Comparison of ENCODE assay signal across 22 cellular contexts in the genomic region with DNA sequence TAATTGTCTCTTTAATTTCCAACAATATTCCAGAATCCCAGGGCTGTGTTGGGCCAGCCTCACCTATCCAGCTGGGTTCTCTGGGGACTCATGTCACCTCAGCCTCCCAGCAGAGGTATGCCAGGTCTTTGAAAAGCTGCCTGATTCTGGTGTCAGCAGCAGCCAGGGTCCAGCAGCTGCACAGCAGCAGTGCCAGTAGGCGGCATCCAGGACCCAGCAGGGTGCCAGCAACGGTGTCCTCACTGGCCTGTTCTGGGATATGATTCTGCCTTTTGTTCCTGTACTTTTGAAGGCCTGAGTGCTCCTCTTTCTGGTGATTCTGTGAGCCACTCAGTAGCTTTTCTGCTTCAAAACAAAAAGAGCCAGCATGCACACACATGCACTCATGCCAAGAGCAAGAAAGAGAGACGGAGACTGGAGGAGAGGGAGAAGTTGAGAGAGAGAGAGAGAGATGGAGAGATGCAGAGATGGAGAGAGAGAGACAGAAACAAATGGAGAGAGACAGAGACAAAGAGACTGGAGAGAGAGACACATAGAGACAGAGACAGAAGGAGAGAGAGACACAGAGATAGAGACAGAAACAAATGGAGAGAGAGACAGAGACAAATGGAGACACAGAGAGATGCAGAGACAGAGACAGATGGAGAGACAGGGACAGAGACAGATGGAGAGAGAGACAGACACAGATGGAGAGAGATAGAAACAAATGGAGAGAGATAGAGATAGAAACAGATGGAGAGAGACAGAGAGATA.
DNase-seq lines count a peak whose midpoint lies in the region; ATAC-seq, FAIRE-seq and TF ChIP-seq lines count a peak whose summit lies in the region.
"Had no signal": no experiment of that assay in that cellular context is flagged by ENCODE, and none has a peak within 500 bp of the region (broad histone marks: within the 10 kb centered on the region; RNA-seq: fewer than 3 reads in every experiment).

No MANE protein-coding gene starts in this region.

- no peak overlapping the region for H3K27ac Mint-ChIP-seq in endodermal cell
- H3K27ac Mint-ChIP-seq: activated B cell treated with CpG ODN at 0.5 μM for 24 hours; activated CD4-positive, alpha-beta memory T cell treated with anti-CD3 and anti-CD28 coated beads for 36 hours; activated naive CD4-positive, alpha-beta T cell treated with anti-CD3 and anti-CD28 coated beads, Interleukin-2, amount 50 U/mL, for 72 hours had no signal

- peak; percentile 55 for DNase-seq in NCI-H146 (lab: John Stamatoyannopoulos, UW)
- DNase-seq in NCI-H146 treated with DMSO at 0.1 percent for 48 hours (lab: John Stamatoyannopoulos, UW; ENCODE audit: unreplicated experiment), result no peak
- no peak for DNase-seq in A549 (ENCODE audit: low read depth in 1 of 2, low spot score in 1 of 2)
- peak; percentile 43 for DNase-seq in endodermal cell
- DNase-seq in GM20000 (ENCODE audit: low spot score), result no peak
- no peak for DNase-seq in heart left ventricle
- DNase-seq in activated gamma-delta T cell (lab: John Stamatoyannopoulos, UW), result no peak
- DNase-seq: activated B cell treated with CpG ODN at 0.5 μM for 24 hours; activated CD4-positive, alpha-beta memory T cell treated with anti-CD3 and anti-CD28 coated beads for 36 hours; aorta; Calu3; dermis blood vessel endothelial cell; H7; NCI-H187; NCI-H524 treated with DMSO at 0.1 percent for 48 hours; nucleus accumbens; transverse colon had no signal

- H3K4me1 ChIP-seq in A549 (no peaks in the 10 kb centered on the region), endodermal cell (ENCODE audit: control insufficient read depth, insufficient read depth, low read length) (peaks cover 6% of the 10 kb centered on the region), heart left ventricle (peaks cover 0 to 19% (median 6%) of the 10 kb centered on the region in 12 donors)

- TF ChIP-seq POLR2A in A549 (IDR thresholded peaks at IDR 0.05; ENCODE audit: low read length), result no peak
- no peak for TF ChIP-seq POLR2A in heart left ventricle (IDR thresholded peaks at IDR 0.05)

- intact Hi-C loops in heart left ventricle (cut with DNase I), result no loop called here

- peaks cover 3% of the 10 kb centered on the region for H3K27me3 Mint-ChIP-seq in endodermal cell (ENCODE audit: insufficient read depth)
- H3K27me3 Mint-ChIP-seq: activated CD4-positive, alpha-beta memory T cell treated with anti-CD3 and anti-CD28 coated beads for 36 hours had no signal

- TF ChIP-seq RAD21 in A549 (conservative IDR thresholded peaks at IDR 0.05 in 1 of 2, IDR thresholded peaks at IDR 0.05 in 1 of 2), result no peak

- no peak overlapping the region for H3K4me2 ChIP-seq in A549
- H3K4me2 ChIP-seq: smooth muscle cell had no signal

- H3K36me3 ChIP-seq in KOPT-K1 (ENCODE audit: insufficient read depth, low read length) (no peaks in the 10 kb centered on the region), endodermal cell (ENCODE audit: control insufficient read depth, insufficient read depth, low read length) (no peaks in the 10 kb centered on the region), heart left ventricle (no peaks in the 10 kb centered on the region)
- H3K36me3 ChIP-seq: transverse colon had no signal

- H3K4me1 Mint-ChIP-seq in endodermal cell, result peaks cover 13% of the 10 kb centered on the region

- 73% methylated on average over 3 of the region's 3 CpGs for WGBS in A549 (ENCODE audit: missing lambda C conversion rate)
- 74 to 83% methylated on average over 3 of the region's 3 CpGs for WGBS in endodermal cell (ENCODE audit: insufficient coverage in 1 of 2, insufficient read length in 1 of 2), 2 experiments
- WGBS in heart left ventricle, 4 donors, result 76 to 83% (median 79%) methylated on average over 3 of the region's 3 CpGs

- TF ChIP-seq EP300 in A549 (IDR thresholded peaks at IDR 0.05), result no peak

- H3K27ac ChIP-seq in A549 (no peak overlapping the region), KOPT-K1 (ENCODE audit: low read depth, low read length, poor library complexity, severe bottlenecking) (peak overlapping the region; percentile 54), endodermal cell (ENCODE audit: low read depth, low read length) (no peak overlapping the region), heart left ventricle (no peak overlapping the region)
- H3K27ac ChIP-seq: transverse colon had no signal

- H3K9me3 Mint-ChIP-seq in endodermal cell, result no peaks in the 10 kb centered on the region
- H3K9me3 Mint-ChIP-seq: activated B cell treated with CpG ODN at 0.5 μM for 24 hours; activated CD4-positive, alpha-beta memory T cell treated with anti-CD3 and anti-CD28 coated beads for 36 hours; activated naive CD4-positive, alpha-beta T cell treated with anti-CD3 and anti-CD28 coated beads, Interleukin-2, amount 50 U/mL, for 72 hours had no signal

- POLR2A ChIA-PET in A549 (lab: Yijun Ruan, JAX), result no interaction called here

- CTCF ChIA-PET in A549 (lab: Yijun Ruan, JAX), result interaction anchor here (3.6 kb wide), 1 partner anchor 69 kb away, joined by 15 read pairs; no protein-coding TSS in a partner anchor

- H3K36me3 Mint-ChIP-seq in endodermal cell (ENCODE audit: low read depth), result no peaks in the 10 kb centered on the region
- H3K36me3 Mint-ChIP-seq: activated CD4-positive, alpha-beta memory T cell treated with anti-CD3 and anti-CD28 coated beads for 36 hours; activated naive CD4-positive, alpha-beta T cell treated with anti-CD3 and anti-CD28 coated beads, Interleukin-2, amount 50 U/mL, for 72 hours had no signal

- no peak overlapping the region for H3K4me3 Mint-ChIP-seq in endodermal cell
- H3K4me3 Mint-ChIP-seq: activated B cell treated with CpG ODN at 0.5 μM for 24 hours; activated CD4-positive, alpha-beta memory T cell treated with anti-CD3 and anti-CD28 coated beads for 36 hours had no signal

- H3K4me3 ChIP-seq in A549, result no peak overlapping the region
- H3K4me3 ChIP-seq in endodermal cell (ENCODE audit: low read length), result no peak overlapping the region
- no peak overlapping the region for H3K4me3 ChIP-seq in heart left ventricle
- H3K4me3 ChIP-seq: smooth muscle cell, transverse colon had no signal

- H3K9me3 ChIP-seq in A549, result no peaks in the 10 kb centered on the region
- no peaks in the 10 kb centered on the region for H3K9me3 ChIP-seq in KOPT-K1 (ENCODE audit: insufficient read depth, low read length, poor library complexity, severe bottlenecking)
- no peaks in the 10 kb centered on the region for H3K9me3 ChIP-seq in endodermal cell (ENCODE audit: control insufficient read depth, low read length)
- H3K9me3 ChIP-seq in heart left ventricle, result no peaks in the 10 kb centered on the region
- H3K9me3 ChIP-seq: transverse colon had no signal

- peaks cover 4% of the 10 kb centered on the region for H3K27me3 ChIP-seq in endodermal cell (ENCODE audit: control insufficient read depth, insufficient read depth, low read length, poor library complexity, severe bottlenecking)
- H3K27me3 ChIP-seq in heart left ventricle, result peaks cover 0 to 3% (median 0%) of the 10 kb centered on the region in 9 donors
- H3K27me3 ChIP-seq: transverse colon had no signal

- no peak for FAIRE-seq in A549 (lab: Jason Lieb, UNC)
- FAIRE-seq: A204.1 had no signal

- no peak for TF ChIP-seq CTCF in A549 (IDR thresholded peaks at IDR 0.05)
- TF ChIP-seq CTCF in endodermal cell (conservative IDR thresholded peaks at IDR 0.05), result no peak
- no peak for TF ChIP-seq CTCF in GM20000 (IDR thresholded peaks at IDR 0.05; ENCODE audit: extremely low read depth, missing control alignments)
- no peak for TF ChIP-seq CTCF in heart left ventricle (IDR thresholded peaks at IDR 0.05)

- peak; percentile 44 to 64; a peak in 5 of 6 replicates for ATAC-seq in A549
- ATAC-seq in heart left ventricle, result no peak
- ATAC-seq: Right ventricle myocardium inferior had no signal

- H3K9ac ChIP-seq in endodermal cell (ENCODE audit: extremely low read depth, low read length, poor library complexity, severe bottlenecking), result no peak overlapping the region

TF ChIP-seq in A549, 52 proteins besides CTCF, POLR2A, EP300 and RAD21 (continues in another document):
- no peak for TF ChIP-seq POLR2AphosphoS2 (conservative IDR thresholded peaks at IDR 0.05; ENCODE audit: low read length)
- TF ChIP-seq, protein P1, sequence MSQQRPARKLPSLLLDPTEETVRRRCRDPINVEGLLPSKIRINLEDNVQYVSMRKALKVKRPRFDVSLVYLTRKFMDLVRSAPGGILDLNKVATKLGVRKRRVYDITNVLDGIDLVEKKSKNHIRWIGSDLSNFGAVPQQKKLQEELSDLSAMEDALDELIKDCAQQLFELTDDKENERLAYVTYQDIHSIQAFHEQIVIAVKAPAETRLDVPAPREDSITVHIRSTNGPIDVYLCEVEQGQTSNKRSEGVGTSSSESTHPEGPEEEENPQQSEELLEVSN (IDR thresholded peaks at IDR 0.05; ENCODE audit: borderline replicate concordance, low read depth), result no peak
- TF ChIP-seq MAZ (IDR thresholded peaks at IDR 0.05; ENCODE audit: borderline replicate concordance, low read depth, low read length), result no peak
- no peak for TF ChIP-seq ZFP36 (IDR thresholded peaks at IDR 0.05; ENCODE audit: borderline replicate concordance, partially characterized antibody)
- no peak for TF ChIP-seq HOXA7 (CRISPR knock-in tag; IDR thresholded peaks at IDR 0.05)
- no peak for TF ChIP-seq RCOR1 (IDR thresholded peaks at IDR 0.05; ENCODE audit: low read depth, low read length)
- no peak for TF ChIP-seq SREBF2 (IDR thresholded peaks at IDR 0.05)
- TF ChIP-seq JUNB (IDR thresholded peaks at IDR 0.05), result no peak
- TF ChIP-seq, protein P2, sequence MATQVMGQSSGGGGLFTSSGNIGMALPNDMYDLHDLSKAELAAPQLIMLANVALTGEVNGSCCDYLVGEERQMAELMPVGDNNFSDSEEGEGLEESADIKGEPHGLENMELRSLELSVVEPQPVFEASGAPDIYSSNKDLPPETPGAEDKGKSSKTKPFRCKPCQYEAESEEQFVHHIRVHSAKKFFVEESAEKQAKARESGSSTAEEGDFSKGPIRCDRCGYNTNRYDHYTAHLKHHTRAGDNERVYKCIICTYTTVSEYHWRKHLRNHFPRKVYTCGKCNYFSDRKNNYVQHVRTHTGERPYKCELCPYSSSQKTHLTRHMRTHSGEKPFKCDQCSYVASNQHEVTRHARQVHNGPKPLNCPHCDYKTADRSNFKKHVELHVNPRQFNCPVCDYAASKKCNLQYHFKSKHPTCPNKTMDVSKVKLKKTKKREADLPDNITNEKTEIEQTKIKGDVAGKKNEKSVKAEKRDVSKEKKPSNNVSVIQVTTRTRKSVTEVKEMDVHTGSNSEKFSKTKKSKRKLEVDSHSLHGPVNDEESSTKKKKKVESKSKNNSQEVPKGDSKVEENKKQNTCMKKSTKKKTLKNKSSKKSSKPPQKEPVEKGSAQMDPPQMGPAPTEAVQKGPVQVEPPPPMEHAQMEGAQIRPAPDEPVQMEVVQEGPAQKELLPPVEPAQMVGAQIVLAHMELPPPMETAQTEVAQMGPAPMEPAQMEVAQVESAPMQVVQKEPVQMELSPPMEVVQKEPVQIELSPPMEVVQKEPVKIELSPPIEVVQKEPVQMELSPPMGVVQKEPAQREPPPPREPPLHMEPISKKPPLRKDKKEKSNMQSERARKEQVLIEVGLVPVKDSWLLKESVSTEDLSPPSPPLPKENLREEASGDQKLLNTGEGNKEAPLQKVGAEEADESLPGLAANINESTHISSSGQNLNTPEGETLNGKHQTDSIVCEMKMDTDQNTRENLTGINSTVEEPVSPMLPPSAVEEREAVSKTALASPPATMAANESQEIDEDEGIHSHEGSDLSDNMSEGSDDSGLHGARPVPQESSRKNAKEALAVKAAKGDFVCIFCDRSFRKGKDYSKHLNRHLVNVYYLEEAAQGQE (IDR thresholded peaks at IDR 0.05), result no peak

Comparison
In these comparisons a context has a peak if more than half of its experiments do, and no peak if none do; other contexts are left out.
1. DNase-seq: peak in NCI-H146 (single experiment) and endodermal cell (single experiment); none in NCI-H146 treated with DMSO at 0.1 percent for 48 hours (single experiment), A549 (0 of 2), GM20000 (single experiment), heart left ventricle (0 of 5) and activated gamma-delta T cell (single experiment).
2. ATAC-seq: peak in A549 (2 of 2); none in heart left ventricle (0 of 4).